In genomic region chr12:27975222-27976136, GRCh38 we compare ENCODE assay signal across 1 cellular context.
TF ChIP-seq lines count a peak whose summit lies in the region.

No MANE protein-coding gene starts in this region.

TF ChIP-seq in A549, 52 proteins besides CTCF, POLR2A, EP300 and RAD21 (continued from another document):
- TF ChIP-seq FOSL2 (IDR thresholded peaks at IDR 0.05) (no peak), FOSL2 (CRISPR knock-in tag; IDR thresholded peaks at IDR 0.05) (peak; percentile 60), RNF2 (IDR thresholded peaks at IDR 0.05; ENCODE audit: borderline replicate concordance, low read depth) (no peak), MYC (IDR thresholded peaks at IDR 0.05; ENCODE audit: borderline replicate concordance, low read length) (no peak)
